1 cellular context compared by ENCODE assay signal in genomic region chr10:128686638-128687278, GRCh38.
TF ChIP-seq lines count a peak whose summit lies in the region.

No MANE protein-coding gene starts in this region.

TF ChIP-seq in H1, 55 proteins besides CTCF, POLR2A, EP300 and RAD21:
- no peak for TF ChIP-seq RXRA (IDR thresholded peaks at IDR 0.05; ENCODE audit: insufficient read depth, low read depth, low read length)
- TF ChIP-seq RBBP5 (IDR thresholded peaks at IDR 0.05; ENCODE audit: borderline replicate concordance, low read depth, low read length), result no peak
- no peak for TF ChIP-seq RNF2 (IDR thresholded peaks at IDR 0.05; ENCODE audit: borderline replicate concordance, low read depth, low read length, missing control alignments, poor library complexity, severe bottlenecking)
- TF ChIP-seq SUZ12 (IDR thresholded peaks at IDR 0.05; ENCODE audit: low read length), result no peak
- TF ChIP-seq POU5F1 (IDR thresholded peaks at IDR 0.05; ENCODE audit: low read depth, low read length), result no peak
- no peak for TF ChIP-seq NRF1 (IDR thresholded peaks at IDR 0.05; ENCODE audit: low read depth, low read length)
- TF ChIP-seq TEAD4 (IDR thresholded peaks at IDR 0.05; ENCODE audit: low read depth, low read length), result no peak
- TF ChIP-seq POLR2AphosphoS5 (IDR thresholded peaks at IDR 0.05; ENCODE audit: low read depth, low read length), result no peak
- no peak for TF ChIP-seq CEBPB (IDR thresholded peaks at IDR 0.05; ENCODE audit: low read depth, low read length)
- TF ChIP-seq SRF (IDR thresholded peaks at IDR 0.05; ENCODE audit: low read depth, low read length), result no peak
- TF ChIP-seq GTF2F1 (IDR thresholded peaks at IDR 0.05; ENCODE audit: borderline replicate concordance, low read depth, low read length), result no peak
- no peak for TF ChIP-seq SIN3A (conservative IDR thresholded peaks at IDR 0.05 in 1 of 2, IDR thresholded peaks at IDR 0.05 in 1 of 2; ENCODE audit: low read depth in 1 of 2, low read length in 2 of 2)
- TF ChIP-seq NANOG (IDR thresholded peaks at IDR 0.05; ENCODE audit: insufficient read depth, low read depth, low read length, poor library complexity, severe bottlenecking), result no peak
- TF ChIP-seq SP1 (IDR thresholded peaks at IDR 0.05; ENCODE audit: low read depth, low read length), result no peak
- TF ChIP-seq CHD7 (IDR thresholded peaks at IDR 0.05; ENCODE audit: insufficient replicate concordance, low read length), result no peak
- no peak for TF ChIP-seq GABPA (IDR thresholded peaks at IDR 0.05; ENCODE audit: borderline replicate concordance, insufficient read depth, low read length)
- TF ChIP-seq KDM5A (IDR thresholded peaks at IDR 0.05; ENCODE audit: low read length), result no peak
- TF ChIP-seq EZH2 (IDR thresholded peaks at IDR 0.05; ENCODE audit: low read depth, low read length, severe bottlenecking), result no peak
- no peak for TF ChIP-seq TAF7 (optimal IDR thresholded peaks at IDR 0.05; ENCODE audit: borderline replicate concordance, low read depth, low read length)
- no peak for TF ChIP-seq HDAC6 (IDR thresholded peaks at IDR 0.05; ENCODE audit: low read depth, low read length)
